Comparison of ENCODE assay signal across 30 cellular contexts in genomic region chr7:92969061-92969460, GRCh38.
"Had no signal": no experiment of that assay in that cellular context is flagged by ENCODE, and none has a peak within 500 bp of the region (broad histone marks: within the 10 kb centered on the region; RNA-seq: fewer than 3 reads in every experiment).

No MANE protein-coding gene starts in this region.

- H3K4me3 ChIP-seq: ascending aorta, breast epithelium, cardiac muscle cell, colonic mucosa, esophagus squamous epithelium, gastroesophageal sphincter had no signal

- H3K36me3 ChIP-seq: ascending aorta, breast epithelium, cardiac muscle cell, colonic mucosa, esophagus squamous epithelium, gastroesophageal sphincter had no signal

- H3K27ac Mint-ChIP-seq: activated naive CD8-positive, alpha-beta T cell; activated T-cell treated with anti-CD3 and anti-CD28 coated beads, Interleukin-2, amount 50 U/mL, for 24 hours; activated T-cell treated with anti-CD3 and anti-CD28 coated beads, Interleukin-2, amount 50 U/mL, for 72 hours; brain; T-cell had no signal

- H3K27me3 Mint-ChIP-seq: activated naive CD8-positive, alpha-beta T cell; brain; T-cell had no signal

- H3K4me1 Mint-ChIP-seq: T-cell had no signal

- H3K27ac ChIP-seq: ascending aorta, breast epithelium, cardiac muscle cell, colonic mucosa, epithelial cell of prostate, esophagus squamous epithelium, gastroesophageal sphincter had no signal

- H3K36me3 Mint-ChIP-seq: activated naive CD8-positive, alpha-beta T cell; brain; T-cell had no signal

- H3K9me3 Mint-ChIP-seq: activated T-cell treated with anti-CD3 and anti-CD28 coated beads, Interleukin-2, amount 50 U/mL, for 24 hours; T-cell had no signal

- H3K4me1 ChIP-seq: ascending aorta, breast epithelium, colonic mucosa, esophagus squamous epithelium, gastroesophageal sphincter had no signal

- H3K9me3 ChIP-seq: ascending aorta, breast epithelium, colonic mucosa, esophagus squamous epithelium, gastroesophageal sphincter had no signal

- H3K27me3 ChIP-seq: ascending aorta, breast epithelium, cardiac muscle cell, colonic mucosa, esophagus squamous epithelium, gastroesophageal sphincter had no signal

- FAIRE-seq: endometrium, endothelial cell of umbilical vein had no signal

- H3K4me3 Mint-ChIP-seq: activated naive CD8-positive, alpha-beta T cell; activated T-cell treated with anti-CD3 and anti-CD28 coated beads, Interleukin-2, amount 50 U/mL, for 24 hours; activated T-cell treated with anti-CD3 and anti-CD28 coated beads, Interleukin-2, amount 50 U/mL, for 72 hours; brain; T-cell had no signal

- ATAC-seq: gastroesophageal sphincter, T-cell had no signal

- DNase-seq: activated CD4-positive, alpha-beta T cell treated with anti-CD3 and anti-CD28 coated beads for 48 hours; activated CD4-positive, alpha-beta T cell treated with anti-CD3 and anti-CD28 coated beads, Interleukin-2, amount 50 U/mL, for 1 hour; activated CD4-positive, alpha-beta T cell treated with anti-CD3 and anti-CD28 coated beads, Interleukin-2, amount 50 U/mL, for 48 hours; activated CD4-positive, CD25-positive, alpha-beta regulatory T cell; activated CD4-positive, CD25-positive, alpha-beta regulatory T cell treated with anti-CD3 and anti-CD28 coated beads, Interleukin-2, amount 50 U/mL, for 72 hours; activated CD8-positive, alpha-beta memory T cell treated with anti-CD3 and anti-CD28 coated beads, Interleukin-2, amount 50 U/mL, for 48 hours; activated effector memory CD4-positive, alpha-beta T cell treated with Interleukin-2 at 50 U/mL for 16 hours; activated gamma-delta T cell treated with Interleukin-2 at 50 U/mL for 16 hours; activated naive CD4-positive, alpha-beta T cell treated with anti-CD3 and anti-CD28 coated beads, Interleukin-2, amount 50 U/mL, for 16 hours; activated naive CD4-positive, alpha-beta T cell treated with Interleukin-2 at 50 U/mL for 16 hours; activated T-cell treated with anti-CD3 and anti-CD28 coated beads for 4 hours; activated T-cell treated with anti-CD3 and anti-CD28 coated beads, Interleukin-2, amount 50 U/mL, for 24 hours; activated T-cell treated with anti-CD3 and anti-CD28 coated beads, Interleukin-2, amount 50 U/mL, for 72 hours; central memory CD4-positive, alpha-beta T cell; cerebellar nuclear complex; colonic mucosa; effector CD8-positive, alpha-beta T cell; esophagus squamous epithelium; foreskin melanocyte; SW 1271; T-cell had no signal
